1 cellular context compared by ENCODE assay signal in genomic region chr6:85405175-85405852, GRCh38.
A peak's percentile ranks its signal among the peaks of the same experiment; 100 is the strongest.
TF ChIP-seq lines count a peak whose summit lies in the region.

No MANE protein-coding gene starts in this region.

TF ChIP-seq in HepG2, 621 proteins besides CTCF, POLR2A, EP300 and RAD21 (continued from another document and continues in another):
- no peak for TF ChIP-seq MZF1 (CRISPR knock-in tag; IDR thresholded peaks at IDR 0.05; ENCODE audit: borderline replicate concordance)
- no peak for TF ChIP-seq TGIF2 (CRISPR knock-in tag; IDR thresholded peaks at IDR 0.05)
- no peak for TF ChIP-seq ZNF225 (CRISPR knock-in tag; IDR thresholded peaks at IDR 0.05)
- peak; percentile 56; the same call in 1 of the 2 replicates for TF ChIP-seq ZSCAN12 (CRISPR knock-in tag; IDR thresholded peaks at IDR 0.05)
- TF ChIP-seq ZNF33A (CRISPR knock-in tag; IDR thresholded peaks at IDR 0.05; ENCODE audit: borderline replicate concordance) = no peak
- TF ChIP-seq PBX2 (CRISPR knock-in tag; IDR thresholded peaks at IDR 0.05) = no peak
- no peak for TF ChIP-seq WIZ (CRISPR knock-in tag; IDR thresholded peaks at IDR 0.05)
- TF ChIP-seq ADNP (CRISPR knock-in tag; IDR thresholded peaks at IDR 0.05) = no peak
- TF ChIP-seq CBX1 (IDR thresholded peaks at IDR 0.05; ENCODE audit: low read depth) = no peak
- no peak for TF ChIP-seq THAP7 (CRISPR knock-in tag; IDR thresholded peaks at IDR 0.05)
- no peak for TF ChIP-seq ZNF589 (CRISPR knock-in tag; conservative IDR thresholded peaks at IDR 0.05)
- no peak for TF ChIP-seq ZBTB10 (CRISPR knock-in tag; IDR thresholded peaks at IDR 0.05; ENCODE audit: borderline replicate concordance)
- TF ChIP-seq ZNF780A (CRISPR knock-in tag; IDR thresholded peaks at IDR 0.05) = no peak
- TF ChIP-seq CEBPG (CRISPR knock-in tag; IDR thresholded peaks at IDR 0.05) = no peak; the same call in 1 of the 2 replicates
- TF ChIP-seq CSRNP2 (CRISPR knock-in tag; conservative IDR thresholded peaks at IDR 0.05; ENCODE audit: low read depth) = no peak
- no peak for TF ChIP-seq ZFP37 (CRISPR knock-in tag; IDR thresholded peaks at IDR 0.05; ENCODE audit: borderline replicate concordance)
- no peak for TF ChIP-seq GPBP1L1 (CRISPR knock-in tag; IDR thresholded peaks at IDR 0.05)
- TF ChIP-seq ZNF414 (CRISPR knock-in tag; IDR thresholded peaks at IDR 0.05) = no peak
- TF ChIP-seq ESRRA (CRISPR knock-in tag; IDR thresholded peaks at IDR 0.05; ENCODE audit: low read depth) = peak; percentile 43; the same call in 1 of the 2 replicates
- TF ChIP-seq MAFG (CRISPR knock-in tag; IDR thresholded peaks at IDR 0.05) = no peak
- 0 out of 2 replicates have a peak, but pooled peaks have one; percentile 60 for TF ChIP-seq ZNF605 (CRISPR knock-in tag; IDR thresholded peaks at IDR 0.05)
- peak; percentile 93; the same call in 1 of the 2 replicates for TF ChIP-seq FOXJ3 (CRISPR knock-in tag; IDR thresholded peaks at IDR 0.05; ENCODE audit: borderline replicate concordance)
- no peak for TF ChIP-seq CBX2 (IDR thresholded peaks at IDR 0.05; ENCODE audit: low read depth, low read length)
- TF ChIP-seq CBX2 (CRISPR knock-in tag; IDR thresholded peaks at IDR 0.05; ENCODE audit: low read depth) = no peak
- TF ChIP-seq STAG1 (CRISPR knock-in tag; IDR thresholded peaks at IDR 0.05) = peak; percentile 3; the same call in 1 of the 2 replicates
- TF ChIP-seq PHF8 (CRISPR knock-in tag; IDR thresholded peaks at IDR 0.05) = no peak
- no peak for TF ChIP-seq NFATC3 (CRISPR knock-in tag; IDR thresholded peaks at IDR 0.05)
- TF ChIP-seq ZNF530 (CRISPR knock-in tag; IDR thresholded peaks at IDR 0.05; ENCODE audit: low read depth) = no peak
- TF ChIP-seq ZZZ3 (CRISPR knock-in tag; IDR thresholded peaks at IDR 0.05; ENCODE audit: borderline replicate concordance) = no peak
- peak; percentile 12; the same call in 1 of the 2 replicates for TF ChIP-seq SP5 (CRISPR knock-in tag; IDR thresholded peaks at IDR 0.05; ENCODE audit: borderline replicate concordance, low read depth)
- TF ChIP-seq GMEB1 (CRISPR knock-in tag; IDR thresholded peaks at IDR 0.05; ENCODE audit: borderline replicate concordance) = 0 out of 2 replicates have a peak, but pooled peaks have one; percentile 14
- TF ChIP-seq ARNT2 (CRISPR knock-in tag; IDR thresholded peaks at IDR 0.05; ENCODE audit: low read depth) = no peak
- 0 out of 2 replicates have a peak, but pooled peaks have one; percentile 38 for TF ChIP-seq BCL3 (CRISPR knock-in tag; IDR thresholded peaks at IDR 0.05)
- TF ChIP-seq NCOA1 (CRISPR knock-in tag; IDR thresholded peaks at IDR 0.05) = no peak
- TF ChIP-seq FOXK1 (CRISPR knock-in tag; IDR thresholded peaks at IDR 0.05; ENCODE audit: borderline replicate concordance, low read depth) = no peak; the same call in 1 of the 2 replicates
- no peak for TF ChIP-seq SCMH1 (CRISPR knock-in tag; IDR thresholded peaks at IDR 0.05; ENCODE audit: borderline replicate concordance)
- 0 out of 2 replicates have a peak, but pooled peaks have one; percentile 1 for TF ChIP-seq MAFF (IDR thresholded peaks at IDR 0.05; ENCODE audit: low read depth, low read length)
- no peak for TF ChIP-seq ZFP36L1 (CRISPR knock-in tag; IDR thresholded peaks at IDR 0.05)
- no peak for TF ChIP-seq TAF15 (IDR thresholded peaks at IDR 0.05; ENCODE audit: low read depth, low read length, poor library complexity, severe bottlenecking)
- TF ChIP-seq E2F5 (CRISPR knock-in tag; conservative IDR thresholded peaks at IDR 0.05) = no peak
- peak; percentile 67; the same call in 1 of the 2 replicates for TF ChIP-seq GATA4 (IDR thresholded peaks at IDR 0.05; ENCODE audit: borderline replicate concordance, low read depth)
- TF ChIP-seq JUND (CRISPR knock-in tag; IDR thresholded peaks at IDR 0.05) = no peak
- no peak for TF ChIP-seq MED8 (CRISPR knock-in tag; IDR thresholded peaks at IDR 0.05; ENCODE audit: insufficient replicate concordance)
- TF ChIP-seq ZNF383 (CRISPR knock-in tag; IDR thresholded peaks at IDR 0.05; ENCODE audit: borderline replicate concordance) = no peak
- TF ChIP-seq ZNF7 (CRISPR knock-in tag; IDR thresholded peaks at IDR 0.05) = no peak
- no peak for TF ChIP-seq RFX1 (IDR thresholded peaks at IDR 0.05)
- TF ChIP-seq ZNF660 (CRISPR knock-in tag; IDR thresholded peaks at IDR 0.05; ENCODE audit: borderline replicate concordance, low read depth) = no peak
- TF ChIP-seq ZBTB3 (CRISPR knock-in tag; IDR thresholded peaks at IDR 0.05; ENCODE audit: borderline replicate concordance, low read depth) = no peak
- TF ChIP-seq IRF2 (CRISPR knock-in tag; IDR thresholded peaks at IDR 0.05) = peak; percentile 53; the same call in 1 of the 2 replicates
- peak; percentile 90 for TF ChIP-seq HNF4A (CRISPR knock-in tag; IDR thresholded peaks at IDR 0.05)
- TF ChIP-seq ZNF678 (CRISPR knock-in tag; IDR thresholded peaks at IDR 0.05) = no peak
- no peak for TF ChIP-seq THAP9 (CRISPR knock-in tag; IDR thresholded peaks at IDR 0.05; ENCODE audit: borderline replicate concordance)
- no peak for TF ChIP-seq FIP1L1 (IDR thresholded peaks at IDR 0.05; ENCODE audit: borderline replicate concordance, insufficient read depth, low read depth, low read length)
- no peak for TF ChIP-seq HOXA5 (CRISPR knock-in tag; IDR thresholded peaks at IDR 0.05)
